In the genomic region with DNA sequence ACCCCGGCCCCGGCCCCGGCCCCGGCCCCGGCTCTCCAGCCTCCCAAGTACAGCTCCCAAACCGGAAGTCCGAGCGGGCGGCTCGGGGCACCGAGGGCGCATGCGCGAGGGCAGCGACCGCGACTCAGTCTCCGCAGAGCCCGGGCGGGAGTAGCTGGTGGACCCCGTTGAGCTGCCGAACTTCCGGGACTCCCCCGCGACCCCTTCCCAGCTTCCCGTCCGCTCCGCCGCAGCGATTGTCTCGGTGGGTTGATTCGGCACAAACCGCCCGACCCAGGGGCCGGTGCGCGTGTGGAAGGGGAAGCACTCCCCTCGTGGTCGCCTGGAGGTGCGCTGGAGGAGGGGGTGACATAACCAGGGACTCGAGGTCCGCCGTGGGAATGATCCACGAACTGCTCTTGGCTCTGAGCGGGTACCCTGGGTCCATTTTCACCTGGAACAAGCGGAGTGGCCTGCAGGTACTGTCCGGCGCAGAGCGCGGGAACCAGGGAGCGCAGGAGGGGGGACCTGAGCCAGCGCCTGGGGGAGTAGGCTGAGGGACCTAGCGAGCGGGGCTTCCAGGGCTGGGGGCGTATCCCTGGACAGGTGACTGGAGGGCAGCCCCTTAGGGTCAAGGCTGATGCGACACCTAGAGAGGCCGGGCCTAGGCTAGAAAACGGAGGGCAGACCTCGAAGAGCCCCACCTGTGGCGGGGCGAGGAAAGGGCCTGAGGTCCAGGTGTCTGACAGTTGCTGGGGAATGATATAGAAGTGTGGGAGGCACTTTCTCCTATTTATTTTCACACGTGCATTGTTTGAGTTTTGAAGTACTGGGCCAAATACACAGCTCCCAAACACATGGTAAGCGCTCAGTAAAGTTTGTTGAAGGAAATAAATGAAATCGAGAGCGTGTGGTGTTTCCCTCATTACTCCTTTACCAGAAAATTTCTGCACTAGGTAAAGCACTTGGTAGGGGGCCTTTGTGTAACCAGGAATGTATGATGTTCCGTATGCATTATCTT, we compare ENCODE assay signal across 1 cellular context.
A peak's percentile ranks its signal among the peaks of the same experiment; 100 is the strongest.
TF ChIP-seq lines count a peak whose summit lies in the region.

A gene with protein sequence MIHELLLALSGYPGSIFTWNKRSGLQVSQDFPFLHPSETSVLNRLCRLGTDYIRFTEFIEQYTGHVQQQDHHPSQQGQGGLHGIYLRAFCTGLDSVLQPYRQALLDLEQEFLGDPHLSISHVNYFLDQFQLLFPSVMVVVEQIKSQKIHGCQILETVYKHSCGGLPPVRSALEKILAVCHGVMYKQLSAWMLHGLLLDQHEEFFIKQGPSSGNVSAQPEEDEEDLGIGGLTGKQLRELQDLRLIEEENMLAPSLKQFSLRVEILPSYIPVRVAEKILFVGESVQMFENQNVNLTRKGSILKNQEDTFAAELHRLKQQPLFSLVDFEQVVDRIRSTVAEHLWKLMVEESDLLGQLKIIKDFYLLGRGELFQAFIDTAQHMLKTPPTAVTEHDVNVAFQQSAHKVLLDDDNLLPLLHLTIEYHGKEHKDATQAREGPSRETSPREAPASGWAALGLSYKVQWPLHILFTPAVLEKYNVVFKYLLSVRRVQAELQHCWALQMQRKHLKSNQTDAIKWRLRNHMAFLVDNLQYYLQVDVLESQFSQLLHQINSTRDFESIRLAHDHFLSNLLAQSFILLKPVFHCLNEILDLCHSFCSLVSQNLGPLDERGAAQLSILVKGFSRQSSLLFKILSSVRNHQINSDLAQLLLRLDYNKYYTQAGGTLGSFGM (plus strand): TSS at position 127 of the 1,000 bp plus-strand sequence. CDS start 254 bp downstream, at position 381.
TSS of gene ZSCAN29 (minus strand) at position 69 of the 1,000 bp plus-strand sequence. CDS start 1,130 bp downstream, outside the sequence.

TF ChIP-seq in GM23338, 12 proteins besides CTCF, POLR2A, EP300 and RAD21 (continued from another document):
- TF ChIP-seq, protein P1, sequence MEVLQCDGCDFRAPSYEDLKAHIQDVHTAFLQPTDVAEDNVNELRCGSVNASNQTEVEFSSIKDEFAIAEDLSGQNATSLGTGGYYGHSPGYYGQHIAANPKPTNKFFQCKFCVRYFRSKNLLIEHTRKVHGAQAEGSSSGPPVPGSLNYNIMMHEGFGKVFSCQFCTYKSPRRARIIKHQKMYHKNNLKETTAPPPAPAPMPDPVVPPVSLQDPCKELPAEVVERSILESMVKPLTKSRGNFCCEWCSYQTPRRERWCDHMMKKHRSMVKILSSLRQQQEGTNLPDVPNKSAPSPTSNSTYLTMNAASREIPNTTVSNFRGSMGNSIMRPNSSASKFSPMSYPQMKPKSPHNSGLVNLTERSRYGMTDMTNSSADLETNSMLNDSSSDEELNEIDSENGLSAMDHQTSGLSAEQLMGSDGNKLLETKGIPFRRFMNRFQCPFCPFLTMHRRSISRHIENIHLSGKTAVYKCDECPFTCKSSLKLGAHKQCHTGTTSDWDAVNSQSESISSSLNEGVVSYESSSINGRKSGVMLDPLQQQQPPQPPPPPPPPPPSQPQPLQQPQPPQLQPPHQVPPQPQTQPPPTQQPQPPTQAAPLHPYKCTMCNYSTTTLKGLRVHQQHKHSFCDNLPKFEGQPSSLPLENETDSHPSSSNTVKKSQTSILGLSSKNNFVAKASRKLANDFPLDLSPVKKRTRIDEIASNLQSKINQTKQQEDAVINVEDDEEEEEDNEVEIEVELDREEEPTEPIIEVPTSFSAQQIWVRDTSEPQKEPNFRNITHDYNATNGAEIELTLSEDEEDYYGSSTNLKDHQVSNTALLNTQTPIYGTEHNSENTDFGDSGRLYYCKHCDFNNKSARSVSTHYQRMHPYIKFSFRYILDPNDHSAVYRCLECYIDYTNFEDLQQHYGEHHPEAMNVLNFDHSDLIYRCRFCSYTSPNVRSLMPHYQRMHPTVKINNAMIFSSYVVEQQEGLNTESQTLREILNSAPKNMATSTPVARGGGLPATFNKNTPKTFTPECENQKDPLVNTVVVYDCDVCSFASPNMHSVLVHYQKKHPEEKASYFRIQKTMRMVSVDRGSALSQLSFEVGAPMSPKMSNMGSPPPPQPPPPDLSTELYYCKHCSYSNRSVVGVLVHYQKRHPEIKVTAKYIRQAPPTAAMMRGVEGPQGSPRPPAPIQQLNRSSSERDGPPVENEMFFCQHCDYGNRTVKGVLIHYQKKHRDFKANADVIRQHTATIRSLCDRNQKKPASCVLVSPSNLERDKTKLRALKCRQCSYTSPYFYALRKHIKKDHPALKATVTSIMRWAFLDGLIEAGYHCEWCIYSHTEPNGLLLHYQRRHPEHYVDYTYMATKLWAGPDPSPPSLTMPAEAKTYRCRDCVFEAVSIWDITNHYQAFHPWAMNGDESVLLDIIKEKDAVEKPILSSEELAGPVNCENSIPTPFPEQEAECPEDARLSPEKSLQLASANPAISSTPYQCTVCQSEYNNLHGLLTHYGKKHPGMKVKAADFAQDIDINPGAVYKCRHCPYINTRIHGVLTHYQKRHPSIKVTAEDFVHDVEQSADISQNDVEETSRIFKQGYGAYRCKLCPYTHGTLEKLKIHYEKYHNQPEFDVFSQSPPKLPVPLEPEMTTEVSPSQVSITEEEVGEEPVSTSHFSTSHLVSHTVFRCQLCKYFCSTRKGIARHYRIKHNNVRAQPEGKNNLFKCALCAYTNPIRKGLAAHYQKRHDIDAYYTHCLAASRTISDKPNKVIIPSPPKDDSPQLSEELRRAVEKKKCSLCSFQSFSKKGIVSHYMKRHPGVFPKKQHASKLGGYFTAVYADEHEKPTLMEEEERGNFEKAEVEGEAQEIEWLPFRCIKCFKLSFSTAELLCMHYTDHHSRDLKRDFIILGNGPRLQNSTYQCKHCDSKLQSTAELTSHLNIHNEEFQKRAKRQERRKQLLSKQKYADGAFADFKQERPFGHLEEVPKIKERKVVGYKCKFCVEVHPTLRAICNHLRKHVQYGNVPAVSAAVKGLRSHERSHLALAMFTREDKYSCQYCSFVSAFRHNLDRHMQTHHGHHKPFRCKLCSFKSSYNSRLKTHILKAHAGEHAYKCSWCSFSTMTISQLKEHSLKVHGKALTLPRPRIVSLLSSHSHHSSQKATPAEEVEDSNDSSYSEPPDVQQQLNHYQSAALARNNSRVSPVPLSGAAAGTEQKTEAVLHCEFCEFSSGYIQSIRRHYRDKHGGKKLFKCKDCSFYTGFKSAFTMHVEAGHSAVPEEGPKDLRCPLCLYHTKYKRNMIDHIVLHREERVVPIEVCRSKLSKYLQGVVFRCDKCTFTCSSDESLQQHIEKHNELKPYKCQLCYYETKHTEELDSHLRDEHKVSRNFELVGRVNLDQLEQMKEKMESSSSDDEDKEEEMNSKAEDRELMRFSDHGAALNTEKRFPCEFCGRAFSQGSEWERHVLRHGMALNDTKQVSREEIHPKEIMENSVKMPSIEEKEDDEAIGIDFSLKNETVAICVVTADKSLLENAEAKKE (CRISPR knock-in tag; IDR thresholded peaks at IDR 0.05): no peak
- TF ChIP-seq EZH2phosphoT487 (IDR thresholded peaks at IDR 0.05; ENCODE audit: unreplicated experiment) (no peak), POLR2AphosphoS5 (IDR thresholded peaks at IDR 0.05; ENCODE audit: low read depth) (peak; percentile 75), CREB1 (CRISPR knock-in tag; IDR thresholded peaks at IDR 0.05; ENCODE audit: low read depth) (no peak)
- TF ChIP-seq, protein P2, sequence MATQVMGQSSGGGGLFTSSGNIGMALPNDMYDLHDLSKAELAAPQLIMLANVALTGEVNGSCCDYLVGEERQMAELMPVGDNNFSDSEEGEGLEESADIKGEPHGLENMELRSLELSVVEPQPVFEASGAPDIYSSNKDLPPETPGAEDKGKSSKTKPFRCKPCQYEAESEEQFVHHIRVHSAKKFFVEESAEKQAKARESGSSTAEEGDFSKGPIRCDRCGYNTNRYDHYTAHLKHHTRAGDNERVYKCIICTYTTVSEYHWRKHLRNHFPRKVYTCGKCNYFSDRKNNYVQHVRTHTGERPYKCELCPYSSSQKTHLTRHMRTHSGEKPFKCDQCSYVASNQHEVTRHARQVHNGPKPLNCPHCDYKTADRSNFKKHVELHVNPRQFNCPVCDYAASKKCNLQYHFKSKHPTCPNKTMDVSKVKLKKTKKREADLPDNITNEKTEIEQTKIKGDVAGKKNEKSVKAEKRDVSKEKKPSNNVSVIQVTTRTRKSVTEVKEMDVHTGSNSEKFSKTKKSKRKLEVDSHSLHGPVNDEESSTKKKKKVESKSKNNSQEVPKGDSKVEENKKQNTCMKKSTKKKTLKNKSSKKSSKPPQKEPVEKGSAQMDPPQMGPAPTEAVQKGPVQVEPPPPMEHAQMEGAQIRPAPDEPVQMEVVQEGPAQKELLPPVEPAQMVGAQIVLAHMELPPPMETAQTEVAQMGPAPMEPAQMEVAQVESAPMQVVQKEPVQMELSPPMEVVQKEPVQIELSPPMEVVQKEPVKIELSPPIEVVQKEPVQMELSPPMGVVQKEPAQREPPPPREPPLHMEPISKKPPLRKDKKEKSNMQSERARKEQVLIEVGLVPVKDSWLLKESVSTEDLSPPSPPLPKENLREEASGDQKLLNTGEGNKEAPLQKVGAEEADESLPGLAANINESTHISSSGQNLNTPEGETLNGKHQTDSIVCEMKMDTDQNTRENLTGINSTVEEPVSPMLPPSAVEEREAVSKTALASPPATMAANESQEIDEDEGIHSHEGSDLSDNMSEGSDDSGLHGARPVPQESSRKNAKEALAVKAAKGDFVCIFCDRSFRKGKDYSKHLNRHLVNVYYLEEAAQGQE (IDR thresholded peaks at IDR 0.05; ENCODE audit: unreplicated experiment): no peak
